Comparison of ENCODE assay signal across 10 cellular contexts in genomic region chr1:162285149-162285561, GRCh38.
DNase-seq lines count a peak whose midpoint lies in the region; TF ChIP-seq lines count a peak whose summit lies in the region.
"Had no signal": no experiment of that assay in that cellular context is flagged by ENCODE, and none has a peak within 500 bp of the region (broad histone marks: within the 10 kb centered on the region; RNA-seq: fewer than 3 reads in every experiment).

No MANE protein-coding gene starts in this region.

- CTCF ChIA-PET in PC-9 (lab: Charles Lee): no interaction called here

- no TSS peak for BruUV-seq in PC-9 (replicated peaks; lab: Mats Ljungman, UMichigan)

- POLR2A ChIA-PET in PC-9 (lab: Charles Lee; ENCODE audit: unreplicated experiment): interaction anchor here (0.6 kb wide), 1 partner anchor 86 kb away, joined by 3 read pairs; no protein-coding TSS in a partner anchor

- peaks cover 35% of the 10 kb centered on the region for H3K4me1 ChIP-seq in PC-9 (replicated peaks; ENCODE audit: insufficient read depth)
- peaks cover 39% of the 10 kb centered on the region for H3K4me1 ChIP-seq in left ventricle myocardium inferior
- H3K4me1 ChIP-seq in transverse colon: peaks cover 15 to 27% (median 21%) of the 10 kb centered on the region in 4 donors

- H3K27me3 ChIP-seq in PC-9 (ENCODE audit: insufficient read depth, low read depth) (no peaks in the 10 kb centered on the region), left ventricle myocardium inferior (ENCODE audit: low read depth) (no peaks in the 10 kb centered on the region), transverse colon (no peaks in the 10 kb centered on the region)

- no peak overlapping the region for H2AFZ ChIP-seq in PC-9

- peak; percentile 22 for TF ChIP-seq POLR2A in transverse colon (IDR thresholded peaks at IDR 0.05)

- H3K4me2 ChIP-seq in PC-9: peak overlapping the region; percentile 68

- in situ Hi-C loops in transverse colon (cut with MboI; ENCODE audit: low pct_ligation_motif_present in 1 of 4, low pct_unique_long_range_greater_than_20kb in 1 of 4, low sequenced_read_pairs in 3 of 4): no loop called here

- H3K4me3 ChIP-seq in PC-9 (no peak overlapping the region), left ventricle myocardium inferior (no peak overlapping the region), transverse colon (no peak overlapping the region)

- peaks cover 40% of the 10 kb centered on the region for H3K79me2 ChIP-seq in PC-9 (ENCODE audit: low read depth)

- H3K9me3 ChIP-seq in PC-9 (ENCODE audit: insufficient read depth, low read depth) (no peaks in the 10 kb centered on the region), left ventricle myocardium inferior (replicated peaks) (no peaks in the 10 kb centered on the region), transverse colon (no peaks in the 10 kb centered on the region)

- WGBS in transverse colon (ENCODE audit: low coverage in 1 of 2), 2 donors: 20 to 32% methylated on average over 1 to 5 of the region's 5 CpGs

- TF ChIP-seq CTCF in PC-9 (conservative IDR thresholded peaks at IDR 0.05) (no peak; the same call in 1 of the 2 replicates), left ventricle myocardium inferior (IDR thresholded peaks at IDR 0.05; ENCODE audit: borderline replicate concordance) (no peak), transverse colon (IDR thresholded peaks at IDR 0.05) (peak in 2 of 5 experiments; percentile 12 to 42)

- peaks cover 30% of the 10 kb centered on the region for H3F3A ChIP-seq in PC-9 (ENCODE audit: insufficient read depth, low read depth)

- no peak for TF ChIP-seq EP300 in transverse colon (IDR thresholded peaks at IDR 0.05; ENCODE audit: low read depth)

- DNase-seq in NCI-H82 (lab: John Stamatoyannopoulos, UW): peak; percentile 48
- DNase-seq in NCI-H82 treated with DMSO at 0.1 percent for 48 hours (lab: John Stamatoyannopoulos, UW; ENCODE audit: unreplicated experiment): no peak
- DNase-seq in PC-9: peak; percentile 86 to 97
- peak; percentile 28 for DNase-seq in left ventricle myocardium inferior
- DNase-seq in transverse colon: peak; percentile 83
- no peak for DNase-seq in pons (ENCODE audit: low spot score)
- DNase-seq in dedifferentiated amniotic fluid mesenchymal stem cell (ENCODE audit: extremely low spot score): no peak
- no peak for DNase-seq in AG08396 (ENCODE audit: low spot score)
- DNase-seq: activated CD4-positive, alpha-beta T cell treated with anti-CD3 and anti-CD28 coated beads, Interleukin-2, amount 10 ng/mL, durations not matched to agents 7 days and 5 days; stimulated activated naive CD4-positive, alpha-beta T cell had no signal

- peaks cover 16% of the 10 kb centered on the region; the same call in 1 of the 2 replicates for H4K20me1 ChIP-seq in PC-9 (ENCODE audit: insufficient read depth)

- H3K36me3 ChIP-seq in PC-9 (ENCODE audit: low read depth) (no peaks in the 10 kb centered on the region), left ventricle myocardium inferior (no peaks in the 10 kb centered on the region), transverse colon (no peaks in the 10 kb centered on the region)

- H3K27ac ChIP-seq in PC-9 (peak overlapping the region; percentile 47), left ventricle myocardium inferior (replicated peaks) (peak overlapping the region; percentile 78), transverse colon (peak overlapping the region; percentile 47 to 72 (median 68))

- intact Hi-C loops in PC-9 (cut with micrococcal nuclease; ENCODE audit: unreplicated experiment) (loop anchor here (1.0 to 5.0 kb wide), 3 partner anchors 62 to 1037 kb away; partner anchors contain the start of gene NUF2), left ventricle myocardium inferior (cut with micrococcal nuclease) (no loop called here), transverse colon (cut with DNase I; ENCODE audit: low total_unique reads) (no loop called here)

- H3K9me2 ChIP-seq in PC-9 (ENCODE audit: insufficient read depth): no peaks in the 10 kb centered on the region

Comparison
In these comparisons a context has a peak if more than half of its experiments do, and no peak if none do; other contexts are left out.
1. DNase-seq: peak in NCI-H82 (single experiment), PC-9 (2 of 2), left ventricle myocardium inferior (single experiment) and transverse colon (single experiment); none in NCI-H82 treated with DMSO at 0.1 percent for 48 hours (single experiment), pons (single experiment), dedifferentiated amniotic fluid mesenchymal stem cell (single experiment) and AG08396 (single experiment).
2. Peak in every context shown above with its lines, with median percentiles within 50 percentile points of each other: H3K27ac ChIP-seq.